In the genomic region with DNA sequence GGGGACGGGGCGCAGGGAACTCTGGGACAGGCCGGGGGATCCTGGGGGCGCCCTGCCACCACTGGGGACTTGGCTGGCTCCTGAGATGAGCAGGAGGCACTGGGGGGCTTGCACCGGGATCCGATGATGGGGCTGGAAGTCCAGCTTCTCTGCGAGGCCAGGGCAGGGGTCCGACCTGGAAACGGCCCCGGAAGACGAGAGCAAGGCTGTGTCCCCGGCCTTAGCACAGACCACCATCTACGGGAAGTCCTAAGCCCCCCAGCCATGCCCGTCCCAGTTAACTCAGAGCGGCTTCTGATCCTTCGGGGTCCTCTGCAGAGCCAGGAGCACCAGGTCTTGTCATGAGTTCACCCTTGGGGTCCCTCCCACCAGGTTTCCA, we compare ENCODE assay signal across 8 cellular contexts. TPM values are rescaled to one million over a fixed set of nuclear protein-coding genes. Genes with fewer than 3 reads are reported as not detected.
DNase-seq lines count a peak whose midpoint lies in the region; ATAC-seq, FAIRE-seq and TF ChIP-seq lines count a peak whose summit lies in the region.

No MANE protein-coding gene starts in this region.

- DNase-seq in A549 (ENCODE audit: low read depth in 1 of 2, low spot score in 1 of 2) (no peak), HAP-1 (ENCODE audit: low spot score in 2 of 2) (peak in 1 of 2 experiments; percentile 30), kidney epithelial cell (ENCODE audit: low read depth) (no peak), H4 (ENCODE audit: low spot score) (no peak), HPDE6-E6E7 (ENCODE audit: extremely low spot score) (no peak), SIG-M5 treated with dmso at 0.1 percent for 504 hours (lab: John Stamatoyannopoulos, UW; ENCODE audit: unreplicated experiment) (no peak)

- peak overlapping the region; percentile 88 to 94 for H3K27ac ChIP-seq in A549

- no peak for TF ChIP-seq POLR2A in A549 (IDR thresholded peaks at IDR 0.05; ENCODE audit: low read length)

- H3K4me3 ChIP-seq in A549 (peak overlapping the region; percentile 73), HAP-1 (peak overlapping the region; percentile 77), kidney epithelial cell (ENCODE audit: low read depth, low read length) (peak overlapping the region; percentile 58)

- in situ Hi-C loops in HAP-1 (cut with MboI; ENCODE audit: low sequenced_read_pairs), result loop anchor here (25.0 kb wide), 1 partner anchor 758 kb away; a partner anchor contains a TSS

- CTCF ChIA-PET in A549 (lab: Yijun Ruan, JAX), result interaction anchor here (1.5 kb wide), 1 partner anchor 11 kb away, joined by 5 read pairs; no protein-coding TSS in a partner anchor

- no peak for TF ChIP-seq EP300 in A549 (IDR thresholded peaks at IDR 0.05)

- no peak for FAIRE-seq in A549 (lab: Jason Lieb, UNC)

- H3K4me1 ChIP-seq in A549 (peaks cover 14% of the 10 kb centered on the region), HAP-1 (peaks cover 9% of the 10 kb centered on the region)

- TF ChIP-seq RAD21 in A549 (conservative IDR thresholded peaks at IDR 0.05 in 1 of 2, IDR thresholded peaks at IDR 0.05 in 1 of 2), result no peak

- H3K36me3 ChIP-seq in HAP-1 (replicated peaks) (peaks cover 51% of the 10 kb centered on the region), kidney epithelial cell (ENCODE audit: control insufficient read depth, insufficient read depth, low read length) (peaks cover 2% of the 10 kb centered on the region)

- H3K27me3 Mint-ChIP-seq in activated naive CD8-positive, alpha-beta T cell, result no peaks in the 10 kb centered on the region

- WGBS in A549 (ENCODE audit: missing lambda C conversion rate), result 14% methylated on average over 6 of the region's 16 CpGs

- no peaks in the 10 kb centered on the region for H3K36me3 Mint-ChIP-seq in activated naive CD8-positive, alpha-beta T cell

- peak overlapping the region; percentile 34 for H3K27ac Mint-ChIP-seq in activated naive CD8-positive, alpha-beta T cell

- H3K4me2 ChIP-seq in A549, result peak overlapping the region; percentile 100

- H3K9me3 ChIP-seq in A549 (no peaks in the 10 kb centered on the region), HAP-1 (no peaks in the 10 kb centered on the region)

- POLR2A ChIA-PET in A549 (lab: Yijun Ruan, JAX), result interaction anchor here (0.6 kb wide), 1 partner anchor 32 kb away, joined by 6 read pairs; no protein-coding TSS in a partner anchor

- no peak for TF ChIP-seq CTCF in A549 (IDR thresholded peaks at IDR 0.05)
- no peak for TF ChIP-seq CTCF in kidney epithelial cell (IDR thresholded peaks at IDR 0.05; ENCODE audit: insufficient read depth, low read length, poor library complexity, severe bottlenecking)

- H3K4me1 Mint-ChIP-seq in activated naive CD8-positive, alpha-beta T cell (ENCODE audit: low read depth), result peaks cover 20% of the 10 kb centered on the region

- ATAC-seq in A549, result no peak
- no peak for ATAC-seq in GM21515 (IDR thresholded peaks at IDR 0.05; ENCODE audit: unreplicated experiment)

- peak overlapping the region; percentile 79 for H3K4me3 Mint-ChIP-seq in activated naive CD8-positive, alpha-beta T cell

- H3K27me3 ChIP-seq in HAP-1 (ENCODE audit: low read depth) (no peaks in the 10 kb centered on the region), kidney epithelial cell (ENCODE audit: control insufficient read depth, insufficient read depth, low read length) (no peaks in the 10 kb centered on the region)

- no peaks in the 10 kb centered on the region for H3K9me3 Mint-ChIP-seq in activated naive CD8-positive, alpha-beta T cell (ENCODE audit: low read depth)

TF ChIP-seq in A549, 52 proteins besides CTCF, POLR2A, EP300 and RAD21:
- no peak for TF ChIP-seq KDM1A (IDR thresholded peaks at IDR 0.05; ENCODE audit: low read depth)
- TF ChIP-seq, protein P1, sequence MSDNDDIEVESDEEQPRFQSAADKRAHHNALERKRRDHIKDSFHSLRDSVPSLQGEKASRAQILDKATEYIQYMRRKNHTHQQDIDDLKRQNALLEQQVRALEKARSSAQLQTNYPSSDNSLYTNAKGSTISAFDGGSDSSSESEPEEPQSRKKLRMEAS (IDR thresholded peaks at IDR 0.05), result no peak; the same call in 1 of the 2 replicates
- TF ChIP-seq EHF (CRISPR knock-in tag; IDR thresholded peaks at IDR 0.05), result no peak
- TF ChIP-seq, protein P2, sequence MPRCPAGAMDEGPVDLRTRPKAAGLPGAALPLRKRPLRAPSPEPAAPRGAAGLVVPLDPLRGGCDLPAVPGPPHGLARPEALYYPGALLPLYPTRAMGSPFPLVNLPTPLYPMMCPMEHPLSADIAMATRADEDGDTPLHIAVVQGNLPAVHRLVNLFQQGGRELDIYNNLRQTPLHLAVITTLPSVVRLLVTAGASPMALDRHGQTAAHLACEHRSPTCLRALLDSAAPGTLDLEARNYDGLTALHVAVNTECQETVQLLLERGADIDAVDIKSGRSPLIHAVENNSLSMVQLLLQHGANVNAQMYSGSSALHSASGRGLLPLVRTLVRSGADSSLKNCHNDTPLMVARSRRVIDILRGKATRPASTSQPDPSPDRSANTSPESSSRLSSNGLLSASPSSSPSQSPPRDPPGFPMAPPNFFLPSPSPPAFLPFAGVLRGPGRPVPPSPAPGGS (IDR thresholded peaks at IDR 0.05), result no peak
- no peak for TF ChIP-seq CBX8 (IDR thresholded peaks at IDR 0.05)
- no peak for TF ChIP-seq CEBPB (IDR thresholded peaks at IDR 0.05)
- TF ChIP-seq, protein P3, sequence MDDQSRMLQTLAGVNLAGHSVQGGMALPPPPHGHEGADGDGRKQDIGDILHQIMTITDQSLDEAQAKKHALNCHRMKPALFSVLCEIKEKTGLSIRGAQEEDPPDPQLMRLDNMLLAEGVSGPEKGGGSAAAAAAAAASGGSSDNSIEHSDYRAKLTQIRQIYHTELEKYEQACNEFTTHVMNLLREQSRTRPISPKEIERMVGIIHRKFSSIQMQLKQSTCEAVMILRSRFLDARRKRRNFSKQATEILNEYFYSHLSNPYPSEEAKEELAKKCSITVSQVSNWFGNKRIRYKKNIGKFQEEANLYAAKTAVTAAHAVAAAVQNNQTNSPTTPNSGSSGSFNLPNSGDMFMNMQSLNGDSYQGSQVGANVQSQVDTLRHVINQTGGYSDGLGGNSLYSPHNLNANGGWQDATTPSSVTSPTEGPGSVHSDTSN (IDR thresholded peaks at IDR 0.05), result no peak
- no peak for TF ChIP-seq RFX5 (IDR thresholded peaks at IDR 0.05)

RNA-seq across cellular contexts. Expression of a gene that starts 0.6 kb away (rescaled TPM):
- polyA plus RNA-seq in A549 (2011; rRNA removed), result 3.4 and 3.8 TPM in 2 replicates
- polyA plus RNA-seq in A549 (2012; cell fraction: cytosol; rRNA removed), result 30.8 and 47.0 TPM in 2 replicates
- 41.9 and 85.6 TPM in 2 replicates for polyA plus RNA-seq in A549 (2012; cell fraction: nucleus; rRNA removed)
- 16.0 to 17.5 TPM (median 17.0 TPM) in 3 replicates for polyA plus RNA-seq in A549 (2017; fragmentation: RNase III; extraction: RNeasy Plus Mini Kit Qiagen cat#74134 plus additional on column Dnase treatment)
- polyA minus RNA-seq in A549 (2011; rRNA and poly(A)+ RNA removed), result 4.1 and 6.5 TPM in 2 replicates
- total RNA-seq in kidney epithelial cell, result 11.3 and 14.5 TPM in 2 replicates
- 26.4 and 27.0 TPM in 2 replicates for total RNA-seq in H4 (2014; rRNA removed; shearing (Covaris generic))

RNA-seq across cellular contexts. Expression of a gene that starts 7.6 kb away (rescaled TPM):
- 113 and 115 TPM in 2 replicates for polyA plus RNA-seq in A549 (2011; rRNA removed)
- polyA plus RNA-seq in A549 (2012; cell fraction: cytosol; rRNA removed), result 223 and 291 TPM in 2 replicates
- 199 and 257 TPM in 2 replicates for polyA plus RNA-seq in A549 (2012; cell fraction: nucleus; rRNA removed)
- polyA plus RNA-seq in A549 (2017; fragmentation: RNase III; extraction: RNeasy Plus Mini Kit Qiagen cat#74134 plus additional on column Dnase treatment), result 252 to 259 TPM (median 258 TPM) in 3 replicates
- polyA minus RNA-seq in A549 (2011; rRNA and poly(A)+ RNA removed), result 54.2 and 54.5 TPM in 2 replicates
- total RNA-seq in kidney epithelial cell, result 204 and 218 TPM in 2 replicates
- 401 and 554 TPM in 2 replicates for total RNA-seq in H4 (2014; rRNA removed; shearing (Covaris generic))

RNA-seq across cellular contexts. Expression of a gene that starts 19.1 kb away (rescaled TPM):
- polyA plus RNA-seq in A549 (2011; rRNA removed) (26.1 and 35.9 TPM in 2 replicates), A549 (2017; fragmentation: RNase III; extraction: RNeasy Plus Mini Kit Qiagen cat#74134 plus additional on column Dnase treatment) (78.3 to 84.7 TPM (median 79.1 TPM) in 3 replicates)
- polyA plus RNA-seq in A549 (2012; cell fraction: cytosol; rRNA removed), result 141 and 172 TPM in 2 replicates
- 630 and 946 TPM in 2 replicates for polyA plus RNA-seq in A549 (2012; cell fraction: nucleus; rRNA removed)
- polyA minus RNA-seq in A549 (2011; rRNA and poly(A)+ RNA removed), result 43.0 and 54.8 TPM in 2 replicates
- 309 and 349 TPM in 2 replicates for total RNA-seq in kidney epithelial cell
- total RNA-seq in H4 (2014; rRNA removed; shearing (Covaris generic)), result 35.6 and 47.1 TPM in 2 replicates

RNA-seq across cellular contexts. Expression of a gene that starts 52.6 kb away (rescaled TPM):
- 7.0 and 14.7 TPM in 2 replicates for polyA plus RNA-seq in A549 (2011; rRNA removed)
- 17.3 and 22.2 TPM in 2 replicates for polyA plus RNA-seq in A549 (2012; cell fraction: cytosol; rRNA removed)
- 38.9 and 41.1 TPM in 2 replicates for polyA plus RNA-seq in A549 (2012; cell fraction: nucleus; rRNA removed)
- polyA plus RNA-seq in A549 (2017; fragmentation: RNase III; extraction: RNeasy Plus Mini Kit Qiagen cat#74134 plus additional on column Dnase treatment), result 27.9 to 31.2 TPM (median 29.9 TPM) in 3 replicates
- 9.8 and 10.2 TPM in 2 replicates for polyA minus RNA-seq in A549 (2011; rRNA and poly(A)+ RNA removed)
- 23.6 and 30.4 TPM in 2 replicates for total RNA-seq in kidney epithelial cell
- 18.2 and 22.7 TPM in 2 replicates for total RNA-seq in H4 (2014; rRNA removed; shearing (Covaris generic))

RNA-seq across cellular contexts. Expression of a gene that starts 52.8 kb away (rescaled TPM):
- polyA plus RNA-seq in A549 (2011; rRNA removed) (70.3 and 77.0 TPM in 2 replicates), A549 (2017; fragmentation: RNase III; extraction: RNeasy Plus Mini Kit Qiagen cat#74134 plus additional on column Dnase treatment) (69.4 to 80.2 TPM (median 77.5 TPM) in 3 replicates)
- polyA plus RNA-seq in A549 (2012; cell fraction: cytosol; rRNA removed), result 81.5 and 101 TPM in 2 replicates
- 63.1 and 63.3 TPM in 2 replicates for polyA plus RNA-seq in A549 (2012; cell fraction: nucleus; rRNA removed)
- 28.6 and 47.8 TPM in 2 replicates for polyA minus RNA-seq in A549 (2011; rRNA and poly(A)+ RNA removed)
- 50.1 and 59.4 TPM in 2 replicates for total RNA-seq in kidney epithelial cell
- 50.7 and 54.2 TPM in 2 replicates for total RNA-seq in H4 (2014; rRNA removed; shearing (Covaris generic))
